Comparison of ENCODE assay signal across 8 cellular contexts in the genomic region with DNA sequence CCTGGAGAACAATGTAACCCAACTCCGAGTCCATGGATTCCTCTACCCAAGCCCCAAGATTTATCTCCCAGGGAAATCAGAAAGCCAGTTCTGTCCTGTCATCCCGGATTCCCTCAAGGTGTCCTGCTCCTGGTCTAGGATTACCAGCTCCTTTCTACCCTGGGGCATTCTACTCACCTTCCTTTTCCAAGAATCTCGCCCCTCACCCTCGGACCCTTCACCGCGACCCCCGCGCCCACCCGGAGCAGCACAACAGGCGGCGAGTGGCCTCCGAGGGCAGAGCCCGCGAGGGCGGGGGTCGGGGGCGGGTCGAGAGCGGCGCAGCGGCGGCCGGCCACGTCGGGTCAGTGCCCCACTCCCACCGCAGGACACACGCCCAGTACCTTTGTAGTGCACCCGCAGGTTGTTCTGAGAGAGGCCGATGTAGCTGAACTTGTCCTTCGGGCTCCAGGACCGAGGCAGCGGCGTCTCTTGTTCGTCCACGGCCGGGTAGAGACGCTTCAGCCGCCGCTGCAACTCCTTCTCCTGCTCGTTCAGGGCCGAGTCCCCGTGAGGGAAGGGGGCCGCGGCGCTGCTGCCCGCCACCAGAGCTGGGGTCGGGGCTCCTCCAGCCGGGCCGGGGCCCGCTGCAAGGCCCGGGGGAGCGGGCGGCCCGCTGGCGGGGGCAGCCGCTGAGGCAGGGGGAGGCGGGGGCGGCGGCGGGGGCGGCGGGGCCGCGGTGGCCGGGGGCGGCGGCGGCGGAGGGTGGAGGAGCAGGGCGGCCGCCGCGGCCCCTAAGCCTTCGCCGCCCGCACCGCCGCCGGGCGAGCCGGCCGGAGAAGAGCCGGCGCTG. TPM values are rescaled to one million over a fixed set of nuclear protein-coding genes. Genes with fewer than 3 reads are reported as not detected.
A peak's percentile ranks its signal among the peaks of the same experiment; 100 is the strongest.
DNase-seq lines count a peak whose midpoint lies in the region; ATAC-seq and TF ChIP-seq lines count a peak whose summit lies in the region.

No MANE protein-coding gene starts in this region.

- H3K4me1 ChIP-seq in mucosa of stomach (ENCODE audit: control insufficient read depth, insufficient read depth, low read length): peaks cover 11% of the 10 kb centered on the region
- H3K4me1 ChIP-seq in thoracic aorta (ENCODE audit: control insufficient read depth in 1 of 2, low read depth in 2 of 2): peaks cover 11 to 23% of the 10 kb centered on the region in 2 donors

- TF ChIP-seq CTCF in GM12864 (IDR thresholded peaks at IDR 0.05; ENCODE audit: low read depth, low read length, missing control alignments) (no peak), epithelial cell of esophagus (IDR thresholded peaks at IDR 0.05; ENCODE audit: insufficient read depth, low read depth, low read length, missing control alignments) (no peak), thoracic aorta (IDR thresholded peaks at IDR 0.05) (no peak)

- H3K9me3 ChIP-seq in mucosa of stomach (ENCODE audit: control insufficient read depth, low read length) (no peaks in the 10 kb centered on the region), thoracic aorta (no peaks in the 10 kb centered on the region)

- peak overlapping the region; percentile 90 for H3K9ac ChIP-seq in mucosa of stomach (ENCODE audit: low read length)

- H3K4me3 ChIP-seq in GM12864 (ENCODE audit: low read depth, low read length) (peak overlapping the region; percentile 92), epithelial cell of esophagus (ENCODE audit: low read length) (peak overlapping the region; percentile 50), mucosa of stomach (ENCODE audit: low read length) (peak overlapping the region; percentile 81), thoracic aorta (peak overlapping the region; percentile 98)

- H3K27me3 ChIP-seq in mucosa of stomach (ENCODE audit: control insufficient read depth, insufficient read depth, low read length) (no peaks in the 10 kb centered on the region), thoracic aorta (replicated peaks; ENCODE audit: insufficient read depth) (no peaks in the 10 kb centered on the region)

- DNase-seq in GM12864 (ENCODE audit: low read depth) (no peak), HCEC 1CT (peak; percentile 16), NAMALWA (ENCODE audit: low spot score) (peak; percentile 58), epithelial cell of esophagus (ENCODE audit: low read depth) (no peak), thoracic aorta (ENCODE audit: low spot score) (no peak), 8988T (no peak)
- DNase-seq in activated CD8-positive, alpha-beta memory T cell treated with anti-CD3 and anti-CD28 coated beads for 24 hours: peak; percentile 78

- peak overlapping the region; percentile 92 to 98 for H3K27ac ChIP-seq in thoracic aorta

- no peaks in the 10 kb centered on the region for H3K36me3 ChIP-seq in mucosa of stomach (ENCODE audit: control insufficient read depth, insufficient read depth, low read length)
- no peaks in the 10 kb centered on the region for H3K36me3 ChIP-seq in thoracic aorta

- ATAC-seq in thoracic aorta (ENCODE audit: insufficient number of reproducible peaks, low FRiP score, low read depth): no peak

RNA-seq across cellular contexts. Expression of gene RANBP9, which starts 0.9 kb away (rescaled TPM):
- total RNA-seq in thoracic aorta: 10 to 100 TPM; 51.6 to 53.8 TPM

Comparison
In these comparisons a context has a peak if more than half of its experiments do, and no peak if none do; other contexts are left out.
1. DNase-seq: peak in HCEC 1CT (single experiment), NAMALWA (single experiment) and activated CD8-positive, alpha-beta memory T cell treated with anti-CD3 and anti-CD28 coated beads for 24 hours (single experiment); none in GM12864 (single experiment), epithelial cell of esophagus (single experiment), thoracic aorta (single experiment) and 8988T (single experiment).
2. Peak in every context shown above with its lines, with median percentiles within 50 percentile points of each other: H3K4me3 ChIP-seq.